In the genomic region with DNA sequence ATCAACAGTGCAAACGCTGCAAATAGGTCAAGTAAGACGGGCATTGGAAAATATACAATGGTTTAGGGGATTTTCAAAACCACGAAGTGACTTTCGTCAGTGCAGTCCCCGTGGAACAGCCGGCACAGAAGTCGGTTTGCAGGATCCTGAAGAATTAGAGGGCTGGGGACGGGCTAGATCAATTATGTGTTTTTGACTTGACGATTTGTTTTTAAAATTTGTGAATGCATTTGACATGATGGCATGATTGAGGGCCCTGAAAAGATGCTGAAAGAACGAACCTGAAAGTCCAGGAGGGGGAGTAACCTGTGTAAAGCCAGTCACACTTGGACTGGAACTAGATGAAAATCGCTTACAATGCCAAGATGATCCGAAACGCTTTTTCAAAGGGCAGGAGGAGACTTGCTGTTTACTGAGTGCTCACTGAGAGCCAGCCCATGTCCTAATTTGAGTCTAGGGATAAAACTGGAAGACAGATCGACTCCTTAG, we compare ENCODE assay signal across 8 cellular contexts. TPM values are rescaled to one million over a fixed set of nuclear protein-coding genes. Genes with fewer than 3 reads are reported as not detected.
A peak's percentile ranks its signal among the peaks of the same experiment; 100 is the strongest.
DNase-seq lines count a peak whose midpoint lies in the region; ATAC-seq, FAIRE-seq and TF ChIP-seq lines count a peak whose summit lies in the region.

No MANE protein-coding gene starts in this region.

- peaks cover 0 to 4% of the 10 kb centered on the region in 2 experiments for H3K9me3 ChIP-seq in CD4-positive, CD25-positive, alpha-beta regulatory T cell (ENCODE audit: control insufficient read depth in 2 of 2, low read length in 2 of 2)
- no peaks in the 10 kb centered on the region for H3K9me3 ChIP-seq in Peyer's patch

- H3K36me3 Mint-ChIP-seq in CD4-positive, CD25-positive, alpha-beta regulatory T cell: peaks cover 3% of the 10 kb centered on the region
- no peaks in the 10 kb centered on the region for H3K36me3 Mint-ChIP-seq in nephron (ENCODE audit: low read depth)

- peaks cover 14% of the 10 kb centered on the region for H3K27me3 Mint-ChIP-seq in CD4-positive, CD25-positive, alpha-beta regulatory T cell
- H3K27me3 Mint-ChIP-seq in nephron (ENCODE audit: low read depth): peaks cover 38% of the 10 kb centered on the region

- peak overlapping the region; percentile 78 for H3K27ac ChIP-seq in CD4-positive, CD25-positive, alpha-beta regulatory T cell (ENCODE audit: insufficient read depth, low read length, poor library complexity, severe bottlenecking)
- peak overlapping the region; percentile 88 to 98 (median 92) for H3K27ac ChIP-seq in Peyer's patch
- H3K27ac ChIP-seq in epithelial cell of prostate: peak overlapping the region; percentile 91

- TF ChIP-seq POLR2A in Peyer's patch (IDR thresholded peaks at IDR 0.05) (no peak), GM12891 (IDR thresholded peaks at IDR 0.05; ENCODE audit: low read depth, low read length) (no peak)

- H3K4me3 ChIP-seq in CD4-positive, CD25-positive, alpha-beta regulatory T cell (ENCODE audit: low read depth, low read length): peak overlapping the region; percentile 89
- H3K4me3 ChIP-seq in Peyer's patch: peak overlapping the region; percentile 68 to 93 (median 89)

- peaks cover 2 to 23% (median 16%) of the 10 kb centered on the region in 4 donors for H3K4me1 Mint-ChIP-seq in CD4-positive, CD25-positive, alpha-beta regulatory T cell
- H3K4me1 Mint-ChIP-seq in nephron: peaks cover 6% of the 10 kb centered on the region

- peak overlapping the region; percentile 90 to 95 (median 92) for H3K4me3 Mint-ChIP-seq in CD4-positive, CD25-positive, alpha-beta regulatory T cell
- H3K4me3 Mint-ChIP-seq in nephron: peak overlapping the region; percentile 88 to 92 (median 89)

- H3K4me1 ChIP-seq in CD4-positive, CD25-positive, alpha-beta regulatory T cell (ENCODE audit: control insufficient read depth, insufficient read depth, low read length, poor library complexity, severe bottlenecking): peaks cover 20% of the 10 kb centered on the region
- peaks cover 0 to 8% (median 0%) of the 10 kb centered on the region in 4 donors for H3K4me1 ChIP-seq in Peyer's patch

- no peaks in the 10 kb centered on the region for H3K36me3 ChIP-seq in CD4-positive, CD25-positive, alpha-beta regulatory T cell (ENCODE audit: control insufficient read depth, insufficient read depth, low read length)
- no peaks in the 10 kb centered on the region for H3K36me3 ChIP-seq in Peyer's patch

- no peak for FAIRE-seq in GM12891 (lab: Jason Lieb, UNC)

- no peaks in the 10 kb centered on the region for H3K27me3 ChIP-seq in CD4-positive, CD25-positive, alpha-beta regulatory T cell (ENCODE audit: control insufficient read depth, insufficient read depth, low read length)
- no peaks in the 10 kb centered on the region for H3K27me3 ChIP-seq in Peyer's patch

- H3K9me3 Mint-ChIP-seq in CD4-positive, CD25-positive, alpha-beta regulatory T cell: peaks cover 0 to 9% (median 3%) of the 10 kb centered on the region in 7 donors
- H3K9me3 Mint-ChIP-seq in nephron: peaks cover 20% of the 10 kb centered on the region

- peak overlapping the region; percentile 90 to 96 (median 93) for H3K27ac Mint-ChIP-seq in CD4-positive, CD25-positive, alpha-beta regulatory T cell
- peak overlapping the region; percentile 78 to 95 (median 95) for H3K27ac Mint-ChIP-seq in nephron

- DNase-seq in CD4-positive, CD25-positive, alpha-beta regulatory T cell: peak in 1 of 3 donors; percentile 8
- DNase-seq in Peyer's patch (no peak), epithelial cell of prostate (ENCODE audit: low read depth, low spot score) (no peak), EL (no peak), GM12891 (ENCODE audit: insufficient read length, low spot score) (no peak)

- ATAC-seq in CD4-positive, CD25-positive, alpha-beta regulatory T cell (ENCODE audit: low read depth in 2 of 2): no peak
- peak; percentile 14 for ATAC-seq in GM21825 (IDR thresholded peaks at IDR 0.05; ENCODE audit: unreplicated experiment)
- ATAC-seq in HG02642 (IDR thresholded peaks at IDR 0.05; ENCODE audit: poor library complexity, unreplicated experiment): no peak

- no peak for TF ChIP-seq CTCF in Peyer's patch (IDR thresholded peaks at IDR 0.05)
- TF ChIP-seq CTCF in nephron (IDR thresholded peaks at IDR 0.05; ENCODE audit: unreplicated experiment in 3 of 3): no peak

TF ChIP-seq in GM12891, 5 proteins besides CTCF, POLR2A, EP300 and RAD21:
- no peak for TF ChIP-seq POLR2AphosphoS5 (IDR thresholded peaks at IDR 0.05; ENCODE audit: low read depth, low read length)
- TF ChIP-seq SPI1 (IDR thresholded peaks at IDR 0.05; ENCODE audit: low read depth, low read length): no peak
- no peak for TF ChIP-seq TAF1 (IDR thresholded peaks at IDR 0.05; ENCODE audit: low read depth, low read length)
- TF ChIP-seq POU2F2 (IDR thresholded peaks at IDR 0.05; ENCODE audit: low read depth, low read length): no peak
- no peak for TF ChIP-seq PAX5 (IDR thresholded peaks at IDR 0.05; ENCODE audit: insufficient read depth, low read length, severe bottlenecking)

RNA-seq across cellular contexts. Expression of gene DGKH, which starts 8.9 kb away (rescaled TPM):
- total RNA-seq in CD4-positive, CD25-positive, alpha-beta regulatory T cell: 22.4 TPM
- 1 to 10 TPM; 1.2 to 3.1 (median 2.3) TPM for polyA plus RNA-seq in CD4-positive, CD25-positive, alpha-beta regulatory T cell
- total RNA-seq in Peyer's patch: 10 to 100 TPM in 3 of 4 donors, 1 to 10 TPM in 1; 9.5 to 30.5 (median 18.8) TPM
- 2.5 TPM for polyA plus RNA-seq in GM12891 (2012; ENCODE audit: low read depth, missing spikeins)
